Comparison of ENCODE assay signal across 8 cellular contexts in the genomic region with DNA sequence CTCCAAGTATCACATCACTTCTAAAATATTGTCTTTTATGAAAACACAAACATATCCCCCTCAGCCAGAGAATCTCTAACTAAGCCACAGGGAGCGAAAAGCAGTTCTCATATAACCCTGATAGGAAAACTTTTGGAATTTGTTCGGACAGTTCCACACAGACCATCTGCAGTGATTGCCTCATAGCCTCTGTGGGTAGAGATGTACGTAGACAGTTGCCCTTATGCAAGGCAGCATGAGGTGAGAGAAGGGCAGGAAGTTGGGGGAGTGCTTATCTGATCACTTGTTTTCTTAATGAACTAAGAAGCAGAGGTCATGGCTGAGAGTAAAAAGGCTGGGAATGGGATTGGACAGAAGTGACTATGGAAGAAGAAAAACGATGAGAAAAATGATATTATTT. TPM values are rescaled to one million over a fixed set of nuclear protein-coding genes. Genes with fewer than 3 reads are reported as not detected.
DNase-seq lines count a peak whose midpoint lies in the region; ATAC-seq and TF ChIP-seq lines count a peak whose summit lies in the region.

No MANE protein-coding gene starts in this region.

- no peaks in the 10 kb centered on the region for H3K36me3 Mint-ChIP-seq in natural killer cell

- peak; percentile 48 for DNase-seq in EL
- DNase-seq in central memory CD4-positive, alpha-beta T cell = peak; percentile 25
- no peak for DNase-seq in natural killer cell
- no peak for DNase-seq in NCI-H82 treated with DMSO at 0.1 percent for 48 hours (lab: John Stamatoyannopoulos, UW; ENCODE audit: unreplicated experiment)

- peak; percentile 90 to 94 (median 93) for ATAC-seq in natural killer cell
- ATAC-seq in GM21515 (IDR thresholded peaks at IDR 0.05; ENCODE audit: unreplicated experiment) = no peak
- no peak for ATAC-seq in HG02973 (IDR thresholded peaks at IDR 0.05; ENCODE audit: unreplicated experiment)
- ATAC-seq in GM21390 (IDR thresholded peaks at IDR 0.05; ENCODE audit: unreplicated experiment) = no peak

- H3K9me3 Mint-ChIP-seq in natural killer cell = no peaks in the 10 kb centered on the region

- H3K4me3 Mint-ChIP-seq in natural killer cell = peak overlapping the region; percentile 52

- peak overlapping the region; percentile 68 to 95 for H3K27ac Mint-ChIP-seq in natural killer cell

- intact Hi-C loops in natural killer cell (cut with micrococcal nuclease) = no loop called here

- H3K4me1 Mint-ChIP-seq in natural killer cell = peaks cover 17 to 19% of the 10 kb centered on the region in 2 donors

- H3K27me3 Mint-ChIP-seq in natural killer cell (ENCODE audit: low read depth in 2 of 2) = no peaks in the 10 kb centered on the region

- no peak for TF ChIP-seq CTCF in natural killer cell (IDR thresholded peaks at IDR 0.05)

TF ChIP-seq in PFSK-1, 5 proteins besides CTCF, POLR2A, EP300 and RAD21:
- TF ChIP-seq, protein P1, sequence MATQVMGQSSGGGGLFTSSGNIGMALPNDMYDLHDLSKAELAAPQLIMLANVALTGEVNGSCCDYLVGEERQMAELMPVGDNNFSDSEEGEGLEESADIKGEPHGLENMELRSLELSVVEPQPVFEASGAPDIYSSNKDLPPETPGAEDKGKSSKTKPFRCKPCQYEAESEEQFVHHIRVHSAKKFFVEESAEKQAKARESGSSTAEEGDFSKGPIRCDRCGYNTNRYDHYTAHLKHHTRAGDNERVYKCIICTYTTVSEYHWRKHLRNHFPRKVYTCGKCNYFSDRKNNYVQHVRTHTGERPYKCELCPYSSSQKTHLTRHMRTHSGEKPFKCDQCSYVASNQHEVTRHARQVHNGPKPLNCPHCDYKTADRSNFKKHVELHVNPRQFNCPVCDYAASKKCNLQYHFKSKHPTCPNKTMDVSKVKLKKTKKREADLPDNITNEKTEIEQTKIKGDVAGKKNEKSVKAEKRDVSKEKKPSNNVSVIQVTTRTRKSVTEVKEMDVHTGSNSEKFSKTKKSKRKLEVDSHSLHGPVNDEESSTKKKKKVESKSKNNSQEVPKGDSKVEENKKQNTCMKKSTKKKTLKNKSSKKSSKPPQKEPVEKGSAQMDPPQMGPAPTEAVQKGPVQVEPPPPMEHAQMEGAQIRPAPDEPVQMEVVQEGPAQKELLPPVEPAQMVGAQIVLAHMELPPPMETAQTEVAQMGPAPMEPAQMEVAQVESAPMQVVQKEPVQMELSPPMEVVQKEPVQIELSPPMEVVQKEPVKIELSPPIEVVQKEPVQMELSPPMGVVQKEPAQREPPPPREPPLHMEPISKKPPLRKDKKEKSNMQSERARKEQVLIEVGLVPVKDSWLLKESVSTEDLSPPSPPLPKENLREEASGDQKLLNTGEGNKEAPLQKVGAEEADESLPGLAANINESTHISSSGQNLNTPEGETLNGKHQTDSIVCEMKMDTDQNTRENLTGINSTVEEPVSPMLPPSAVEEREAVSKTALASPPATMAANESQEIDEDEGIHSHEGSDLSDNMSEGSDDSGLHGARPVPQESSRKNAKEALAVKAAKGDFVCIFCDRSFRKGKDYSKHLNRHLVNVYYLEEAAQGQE (IDR thresholded peaks at IDR 0.05; ENCODE audit: insufficient read depth in 1 of 2, low read depth in 2 of 2, low read length in 2 of 2) = peak in 1 of 2 experiments; percentile 78; a peak in 2 of 4 replicates
- TF ChIP-seq FOXP2 (optimal IDR thresholded peaks at IDR 0.05; ENCODE audit: borderline replicate concordance, extremely low read depth, extremely low read length, insufficient read depth) = peak; percentile 35
- TF ChIP-seq POLR2AphosphoS5 (IDR thresholded peaks at IDR 0.05; ENCODE audit: low read depth, low read length) = no peak
- 0 out of 2 replicates have a peak, but pooled peaks have one; percentile 82 for TF ChIP-seq SIN3A (IDR thresholded peaks at IDR 0.05; ENCODE audit: borderline replicate concordance, insufficient read depth, low read length)

RNA-seq across cellular contexts. Expression of a gene that starts 39.6 kb away (rescaled TPM):
- 15.7 TPM for polyA plus RNA-seq in PFSK-1 (2012; ENCODE audit: insufficient read length, low read depth)
- total RNA-seq in natural killer cell = 10 to 100 TPM; 21.8 to 31.5 (median 26.0) TPM

Comparison
In these comparisons a context has a peak if more than half of its experiments do, and no peak if none do; other contexts are left out.
1. DNase-seq: peak in EL (single experiment) and central memory CD4-positive, alpha-beta T cell (single experiment); none in natural killer cell (single experiment) and NCI-H82 treated with DMSO at 0.1 percent for 48 hours (single experiment).
2. ATAC-seq: peak in natural killer cell (3 of 3); none in GM21515 (single experiment), HG02973 (single experiment) and GM21390 (single experiment).